In genomic region chr12:27274706-27275105, GRCh38 we compare ENCODE assay signal across 1 cellular context.
TF ChIP-seq lines count a peak whose summit lies in the region.

No MANE protein-coding gene starts in this region.

TF ChIP-seq in H1, 55 proteins besides CTCF, POLR2A, EP300 and RAD21:
- no peak for TF ChIP-seq ATF3 (IDR thresholded peaks at IDR 0.05; ENCODE audit: insufficient read depth, low read depth, low read length)
- TF ChIP-seq RBBP5 (IDR thresholded peaks at IDR 0.05; ENCODE audit: borderline replicate concordance, low read depth, low read length), result no peak
- no peak for TF ChIP-seq SIRT6 (IDR thresholded peaks at IDR 0.05; ENCODE audit: low read length)
- TF ChIP-seq SIX5 (IDR thresholded peaks at IDR 0.05; ENCODE audit: low read depth, low read length), result no peak
- no peak for TF ChIP-seq EGR1 (IDR thresholded peaks at IDR 0.05; ENCODE audit: borderline replicate concordance, low read depth, low read length)
- TF ChIP-seq BACH1 (IDR thresholded peaks at IDR 0.05; ENCODE audit: low read length), result no peak
- no peak for TF ChIP-seq SP2 (IDR thresholded peaks at IDR 0.05; ENCODE audit: low read length)
- no peak for TF ChIP-seq CTBP2 (IDR thresholded peaks at IDR 0.05; ENCODE audit: borderline replicate concordance, insufficient read depth, insufficient read length, low read length)
- no peak for TF ChIP-seq TEAD4 (IDR thresholded peaks at IDR 0.05; ENCODE audit: low read depth, low read length)
- no peak for TF ChIP-seq PHF8 (conservative IDR thresholded peaks at IDR 0.05; ENCODE audit: low read depth, low read length)
- no peak for TF ChIP-seq BCL11A (IDR thresholded peaks at IDR 0.05; ENCODE audit: low read depth in 2 of 2, low read length in 2 of 2)
- no peak for TF ChIP-seq ASH2L (IDR thresholded peaks at IDR 0.05; ENCODE audit: low read length)
- TF ChIP-seq KDM1A (IDR thresholded peaks at IDR 0.05; ENCODE audit: borderline replicate concordance, low read length), result no peak
- TF ChIP-seq POU5F1 (IDR thresholded peaks at IDR 0.05; ENCODE audit: low read depth, low read length), result no peak
- no peak for TF ChIP-seq MAFK (IDR thresholded peaks at IDR 0.05; ENCODE audit: low read depth, low read length)
- no peak for TF ChIP-seq E2F6 (IDR thresholded peaks at IDR 0.05)
